Comparison of ENCODE assay signal across 8 cellular contexts in the genomic region with DNA sequence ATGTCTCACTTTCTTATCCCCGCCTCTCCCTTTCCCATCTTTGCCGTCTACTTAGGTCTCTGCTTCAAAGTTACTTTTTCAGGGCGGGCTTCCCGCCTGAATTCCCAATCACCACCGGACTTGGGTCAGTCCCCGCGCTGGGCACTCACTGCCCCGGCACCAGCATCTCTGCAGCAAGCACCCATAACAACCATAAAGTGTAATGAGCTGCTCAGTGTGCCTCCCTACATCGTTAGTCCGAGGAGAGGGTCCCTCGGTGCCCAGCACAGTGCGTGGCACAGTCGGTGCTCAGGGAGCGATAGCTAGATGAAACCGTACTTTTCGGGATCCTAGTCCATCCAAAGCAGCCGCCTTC. TPM values are rescaled to one million over a fixed set of nuclear protein-coding genes. Genes with fewer than 3 reads are reported as not detected.
DNase-seq lines count a peak whose midpoint lies in the region; ATAC-seq, FAIRE-seq and TF ChIP-seq lines count a peak whose summit lies in the region.

No MANE protein-coding gene starts in this region.

- H3K27ac ChIP-seq in astrocyte (ENCODE audit: low read depth, low read length) (peak overlapping the region; percentile 92), liver (ENCODE audit: low read depth in 1 of 2, low read length in 2 of 2) (peak overlapping the region in 1 of 2 donors; percentile 95), thymus (ENCODE audit: low read depth) (no peak overlapping the region)

- WGBS in liver, result 54% methylated on average over 17 of the region's 17 CpGs
- 45% methylated on average over 17 of the region's 17 CpGs for WGBS in thymus

- H3K9me3 Mint-ChIP-seq in activated CD4-positive, alpha-beta T cell treated with anti-CD3 and anti-CD28 coated beads, Interleukin-2, amount 10 ng/mL, durations not matched to agents 24 days and 14 days, result peaks cover 4% of the 10 kb centered on the region
- no peaks in the 10 kb centered on the region for H3K9me3 Mint-ChIP-seq in astrocyte (ENCODE audit: unreplicated experiment)

- no peak for TF ChIP-seq RAD21 in liver (IDR thresholded peaks at IDR 0.05)

- peak overlapping the region; percentile 84 for H3K4me3 Mint-ChIP-seq in activated CD4-positive, alpha-beta T cell treated with anti-CD3 and anti-CD28 coated beads, Interleukin-2, amount 10 ng/mL, durations not matched to agents 24 days and 14 days
- peak overlapping the region; percentile 80 for H3K4me3 Mint-ChIP-seq in astrocyte (ENCODE audit: unreplicated experiment)

- H3K4me2 ChIP-seq in astrocyte (ENCODE audit: low read length), result peak overlapping the region; percentile 97

- H3K27ac Mint-ChIP-seq in activated CD4-positive, alpha-beta T cell treated with anti-CD3 and anti-CD28 coated beads, Interleukin-2, amount 10 ng/mL, durations not matched to agents 24 days and 14 days, result peak overlapping the region; percentile 96
- H3K27ac Mint-ChIP-seq in astrocyte (ENCODE audit: unreplicated experiment), result peak overlapping the region; percentile 80

- intact Hi-C loops in activated CD4-positive, alpha-beta T cell treated with anti-CD3 and anti-CD28 coated beads, Interleukin-2, amount 10 ng/mL, durations not matched to agents 24 days and 14 days (cut with micrococcal nuclease), result loop anchor here (1.0 to 10.0 kb wide), 3 partner anchors 114 to 938 kb away; partner anchors contain the start of genes CAP1, CITED4 and NFYC

- no peak for ATAC-seq in GM21619 (IDR thresholded peaks at IDR 0.05; ENCODE audit: unreplicated experiment)

- no peak for DNase-seq in activated CD4-positive, alpha-beta T cell treated with anti-CD3 and anti-CD28 coated beads, Interleukin-2, amount 10 ng/mL, durations not matched to agents 24 days and 14 days
- no peak for DNase-seq in activated CD4-positive, alpha-beta T cell treated with anti-CD3 and anti-CD28 coated beads, Interleukin-2, amount 50 U/mL, for 48 hours
- DNase-seq in astrocyte (ENCODE audit: low read depth) (no peak), G401 (ENCODE audit: low spot score) (no peak)
- no peak for DNase-seq in NK-92 treated with Interleukin-12 subunit alpha and Interleukin-12 subunit beta, amount 100 ng/mL, for 24 hours (lab: John Stamatoyannopoulos, UW)

- H3K9ac ChIP-seq in astrocyte (ENCODE audit: low read length) (peak overlapping the region; percentile 88), liver (ENCODE audit: low read depth in 1 of 2, low read length in 2 of 2) (peak overlapping the region in 1 of 2 donors; percentile 48)

- H3K27me3 Mint-ChIP-seq in activated CD4-positive, alpha-beta T cell treated with anti-CD3 and anti-CD28 coated beads, Interleukin-2, amount 10 ng/mL, durations not matched to agents 24 days and 14 days, result peaks cover under 1% of the 10 kb centered on the region
- no peaks in the 10 kb centered on the region for H3K27me3 Mint-ChIP-seq in astrocyte (ENCODE audit: low read depth, unreplicated experiment)

- peaks cover 30% of the 10 kb centered on the region for H3K36me3 Mint-ChIP-seq in activated CD4-positive, alpha-beta T cell treated with anti-CD3 and anti-CD28 coated beads, Interleukin-2, amount 10 ng/mL, durations not matched to agents 24 days and 14 days (ENCODE audit: low read depth)
- peaks cover 2% of the 10 kb centered on the region for H3K36me3 Mint-ChIP-seq in astrocyte (ENCODE audit: low read depth, unreplicated experiment)

- H3K79me2 ChIP-seq in astrocyte (ENCODE audit: insufficient read depth, low read length), result peaks cover 40% of the 10 kb centered on the region

- H3K4me3 ChIP-seq in astrocyte (ENCODE audit: insufficient read depth, low read depth, low read length) (peak overlapping the region; percentile 78), liver (ENCODE audit: low read depth in 1 of 3, low read length in 3 of 3) (peak overlapping the region in 2 of 3 donors; percentile 68 to 80), thymus (ENCODE audit: low read length) (peak overlapping the region; percentile 86)

- peaks cover 42% of the 10 kb centered on the region for H3K4me1 Mint-ChIP-seq in activated CD4-positive, alpha-beta T cell treated with anti-CD3 and anti-CD28 coated beads, Interleukin-2, amount 10 ng/mL, durations not matched to agents 24 days and 14 days
- H3K4me1 Mint-ChIP-seq in astrocyte (ENCODE audit: low read depth, unreplicated experiment), result peaks cover 46% of the 10 kb centered on the region

- no peaks in the 10 kb centered on the region for H3K27me3 ChIP-seq in astrocyte (ENCODE audit: insufficient read depth, low read length)
- H3K27me3 ChIP-seq in liver (ENCODE audit: control insufficient read depth in 4 of 4, insufficient read depth in 4 of 4, low read length in 3 of 4), result no peaks in the 10 kb centered on the region
- no peaks in the 10 kb centered on the region for H3K27me3 ChIP-seq in thymus (ENCODE audit: control insufficient read depth, insufficient read depth)

- no peak for FAIRE-seq in astrocyte (lab: Jason Lieb, UNC)

- peak overlapping the region; percentile 98 for H2AFZ ChIP-seq in astrocyte (ENCODE audit: low read depth, low read length)

- H3K4me1 ChIP-seq in astrocyte (ENCODE audit: insufficient read depth, low read length) (peaks cover 38% of the 10 kb centered on the region), liver (ENCODE audit: control insufficient read depth in 4 of 4, insufficient read depth in 4 of 4, low read length in 3 of 4) (peaks cover 2 to 22% (median 14%) of the 10 kb centered on the region in 4 donors), thymus (ENCODE audit: control insufficient read depth, insufficient read depth, low read length) (peaks cover 15% of the 10 kb centered on the region)

- in situ Hi-C loops in G401 (cut with HindIII; ENCODE audit: low sequenced_read_pairs), result no loop called here

- H3K9me3 ChIP-seq in astrocyte (ENCODE audit: insufficient read depth, low read depth, low read length) (no peaks in the 10 kb centered on the region), liver (ENCODE audit: control insufficient read depth in 4 of 4, low read length in 3 of 4) (no peaks in the 10 kb centered on the region), thymus (ENCODE audit: control insufficient read depth) (no peaks in the 10 kb centered on the region)

- TF ChIP-seq CTCF in astrocyte (IDR thresholded peaks at IDR 0.05; ENCODE audit: insufficient read depth, low read depth, low read length), result no peak
- TF ChIP-seq CTCF in liver (IDR thresholded peaks at IDR 0.05; ENCODE audit: low read depth, low read length, missing input control), result no peak

- H3K36me3 ChIP-seq in astrocyte (ENCODE audit: insufficient read depth, low read length) (peaks cover 2% of the 10 kb centered on the region), liver (ENCODE audit: control insufficient read depth in 4 of 4, insufficient read depth in 3 of 4, low read depth in 1 of 4, low read length in 3 of 4) (no peaks in the 10 kb centered on the region), thymus (ENCODE audit: control insufficient read depth, insufficient read depth) (no peaks in the 10 kb centered on the region)

- peaks cover 34% of the 10 kb centered on the region for H4K20me1 ChIP-seq in astrocyte (ENCODE audit: insufficient read depth, low read length)

TF ChIP-seq in liver, 16 proteins besides CTCF, POLR2A, EP300 and RAD21 (continues in another document):
- TF ChIP-seq HNF4A (conservative IDR thresholded peaks at IDR 0.05) (no peak), FOXA2 (IDR thresholded peaks at IDR 0.05) (no peak), SP1 (IDR thresholded peaks at IDR 0.05) (no peak), RXRA (IDR thresholded peaks at IDR 0.05) (no peak), YY1 (IDR thresholded peaks at IDR 0.05) (no peak), GABPA (IDR thresholded peaks at IDR 0.05 in 1 of 2, conservative IDR thresholded peaks at IDR 0.05 in 1 of 2) (no peak), EGR1 (IDR thresholded peaks at IDR 0.05; ENCODE audit: low read depth in 2 of 2) (no peak), HNF4G (IDR thresholded peaks at IDR 0.05) (no peak), MAX (IDR thresholded peaks at IDR 0.05) (no peak), JUND (IDR thresholded peaks at IDR 0.05) (no peak), ZBTB33 (IDR thresholded peaks at IDR 0.05) (no peak), FOXA1 (IDR thresholded peaks at IDR 0.05) (no peak), NR2F2 (IDR thresholded peaks at IDR 0.05) (no peak)
- TF ChIP-seq, protein P1, sequence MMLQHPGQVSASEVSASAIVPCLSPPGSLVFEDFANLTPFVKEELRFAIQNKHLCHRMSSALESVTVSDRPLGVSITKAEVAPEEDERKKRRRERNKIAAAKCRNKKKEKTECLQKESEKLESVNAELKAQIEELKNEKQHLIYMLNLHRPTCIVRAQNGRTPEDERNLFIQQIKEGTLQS (IDR thresholded peaks at IDR 0.05), result no peak

RNA-seq across cellular contexts. Expression of gene CTPS1, which starts 0.6 kb away (rescaled TPM):
- 169 and 175 TPM in 2 replicates for total RNA-seq in activated CD4-positive, alpha-beta T cell treated with anti-CD3 and anti-CD28 coated beads, Interleukin-2, amount 10 ng/mL, durations not matched to agents 24 days and 14 days
- total RNA-seq in astrocyte (80.4 and 91.4 TPM in 2 replicates), liver (10 to 100 TPM; 13.6 to 46.9 TPM)
- polyA plus RNA-seq in liver (10 to 100 TPM; 14.6 to 25.0 TPM), thymus (13.4 TPM)
- 68.9 and 81.5 TPM in 2 replicates for total RNA-seq in G401 (2014; rRNA removed; shearing (Covaris generic))

RNA-seq across cellular contexts. Expression of gene SLFNL1, which starts 42.7 kb away (rescaled TPM):
- total RNA-seq in activated CD4-positive, alpha-beta T cell treated with anti-CD3 and anti-CD28 coated beads, Interleukin-2, amount 10 ng/mL, durations not matched to agents 24 days and 14 days, result 0.14 and 0.26 TPM in 2 replicates
- 0.14 and 0.18 TPM in 2 replicates for total RNA-seq in astrocyte
- under 1 TPM; 0.09 to 0.67 TPM for total RNA-seq in liver
- under 1 TPM; 0.02 to 0.68 TPM for polyA plus RNA-seq in liver
- 0.82 TPM for polyA plus RNA-seq in thymus
- total RNA-seq in G401 (2014; rRNA removed; shearing (Covaris generic)), result 0.03 and 0.12 TPM in 2 replicates
